ENCODE assay signal across 8 cellular contexts in the genomic region with DNA sequence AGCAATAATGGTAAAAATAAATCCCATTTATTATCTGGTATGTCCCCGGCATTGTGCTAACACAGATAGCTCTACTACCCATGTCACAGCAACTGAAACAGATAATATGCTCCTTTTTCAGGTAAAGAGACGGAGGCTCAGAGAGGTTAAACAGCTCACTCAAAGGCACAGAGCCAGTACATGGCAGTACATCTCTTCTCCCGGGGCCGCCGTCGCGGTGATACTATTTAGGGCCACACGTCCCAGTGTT. TPM values are rescaled to one million over a fixed set of nuclear protein-coding genes. Genes with fewer than 3 reads are reported as not detected.
DNase-seq lines count a peak whose midpoint lies in the region; TF ChIP-seq lines count a peak whose summit lies in the region.

No MANE protein-coding gene starts in this region.

- H2AFZ ChIP-seq in OCI-LY7 (ENCODE audit: low read length) = peak overlapping the region; percentile 86

- 9 to 11% methylated on average over 7 to 8 of the region's 8 CpGs for WGBS in esophagus squamous epithelium, 2 donors

- H3K27ac ChIP-seq in OCI-LY7 (ENCODE audit: low read depth, low read length, poor library complexity, severe bottlenecking) (peak overlapping the region; percentile 77), esophagus squamous epithelium (peak overlapping the region; percentile 84 to 97 (median 94))

- H3K36me3 ChIP-seq in OCI-LY7 (ENCODE audit: insufficient read depth, low read length) (peaks cover 15% of the 10 kb centered on the region), esophagus squamous epithelium (peaks cover 0 to 19% (median 5%) of the 10 kb centered on the region in 3 donors)

- peak overlapping the region; percentile 99 for H3K27ac Mint-ChIP-seq in T-helper 1 cell treated with Interleukin-12 subunit alpha and Interleukin-12 subunit beta and Interleukin-4 antibody, amounts not matched to agents 30 μg/mL and 1 μg/mL, for 36 hours

- TF ChIP-seq POLR2A in esophagus squamous epithelium (IDR thresholded peaks at IDR 0.05) = no peak

- CTCF ChIA-PET in OCI-LY7 (lab: Charles Lee; ENCODE audit: unreplicated experiment) = no interaction called here

- H3K4me1 ChIP-seq in OCI-LY7 (ENCODE audit: insufficient read depth, low read length, poor library complexity, severe bottlenecking) (peaks cover 27% of the 10 kb centered on the region), esophagus squamous epithelium (peaks cover 4 to 36% (median 12%) of the 10 kb centered on the region in 3 donors)

- no peaks in the 10 kb centered on the region for H3K9me3 ChIP-seq in OCI-LY7 (ENCODE audit: low read length)
- no peaks in the 10 kb centered on the region for H3K9me3 ChIP-seq in esophagus squamous epithelium

- intact Hi-C loops in OCI-LY7 (cut with micrococcal nuclease; ENCODE audit: unreplicated experiment) (loop anchor here (5.0 to 10.0 kb wide), 2 partner anchors 797 to 1120 kb away; partner anchors contain the start of genes CDCA7, DCAF17 and METTL8), esophagus squamous epithelium (cut with DNase I) (no loop called here)

- peaks cover 59% of the 10 kb centered on the region for H3K4me1 Mint-ChIP-seq in T-helper 1 cell treated with Interleukin-12 subunit alpha and Interleukin-12 subunit beta and Interleukin-4 antibody, amounts not matched to agents 30 μg/mL and 1 μg/mL, for 36 hours (ENCODE audit: low read depth)

- POLR2A ChIA-PET in OCI-LY7 (lab: Charles Lee) = interaction anchor here (1.0 to 1.2 kb wide), 4 partner anchors 9 to 82 kb away, joined by 3 to 4 read pairs (median 3); no protein-coding TSS in a partner anchor

- no peaks in the 10 kb centered on the region for H3K9me3 Mint-ChIP-seq in T-helper 1 cell treated with Interleukin-12 subunit alpha and Interleukin-12 subunit beta and Interleukin-4 antibody, amounts not matched to agents 30 μg/mL and 1 μg/mL, for 36 hours

- DNase-seq in T-helper 1 cell (no peak), OCI-LY7 (ENCODE audit: low spot score) (no peak), esophagus squamous epithelium (lab: John Stamatoyannopoulos, UW) (no peak), skeletal muscle cell (ENCODE audit: low read depth) (no peak), NCI-H748 (lab: John Stamatoyannopoulos, UW; ENCODE audit: unreplicated experiment) (no peak), NCI-H1105 treated with DMSO at 0.1 percent for 48 hours (lab: John Stamatoyannopoulos, UW) (no peak), inferior parietal cortex (ENCODE audit: extremely low spot score) (no peak)

- peak overlapping the region; percentile 99 for H3K4me3 Mint-ChIP-seq in T-helper 1 cell treated with Interleukin-12 subunit alpha and Interleukin-12 subunit beta and Interleukin-4 antibody, amounts not matched to agents 30 μg/mL and 1 μg/mL, for 36 hours

- no peak for TF ChIP-seq CTCF in OCI-LY7 (conservative IDR thresholded peaks at IDR 0.05; ENCODE audit: low read length)
- no peak for TF ChIP-seq CTCF in esophagus squamous epithelium (IDR thresholded peaks at IDR 0.05)

- H3K9me2 ChIP-seq in OCI-LY7 (ENCODE audit: insufficient read depth, low read length) = no peaks in the 10 kb centered on the region

- H3K36me3 Mint-ChIP-seq in T-helper 1 cell treated with Interleukin-12 subunit alpha and Interleukin-12 subunit beta and Interleukin-4 antibody, amounts not matched to agents 30 μg/mL and 1 μg/mL, for 36 hours (ENCODE audit: low read depth) = peaks cover 22% of the 10 kb centered on the region

- BruUV-seq in OCI-LY7 (replicated peaks; lab: Mats Ljungman, UMichigan) = no TSS peak

- no peaks in the 10 kb centered on the region for H3K27me3 Mint-ChIP-seq in T-helper 1 cell treated with Interleukin-12 subunit alpha and Interleukin-12 subunit beta and Interleukin-4 antibody, amounts not matched to agents 30 μg/mL and 1 μg/mL, for 36 hours (ENCODE audit: low read depth)

- no peaks in the 10 kb centered on the region for H3K27me3 ChIP-seq in esophagus squamous epithelium

- H3K79me2 ChIP-seq in OCI-LY7 (ENCODE audit: insufficient read depth, low read depth, low read length) = peaks cover 28% of the 10 kb centered on the region; the same call in 1 of the 2 replicates

- peak overlapping the region; percentile 68 for H3K4me2 ChIP-seq in OCI-LY7 (ENCODE audit: low read length)

- no peaks in the 10 kb centered on the region for H4K20me1 ChIP-seq in OCI-LY7 (ENCODE audit: insufficient read depth, low read length)

- H3K4me3 ChIP-seq in OCI-LY7 (ENCODE audit: low read depth, low read length, poor library complexity, severe bottlenecking) (peak overlapping the region; percentile 90), esophagus squamous epithelium (peak overlapping the region; percentile 67 to 90 (median 76)), skeletal muscle cell (ENCODE audit: low read depth, low read length) (peak overlapping the region; percentile 77)

RNA-seq across cellular contexts. Expression of gene PDK1, which starts 0.7 kb away (rescaled TPM):
- 26.0 and 29.3 TPM in 2 replicates for total RNA-seq in OCI-LY7 (2014; rRNA removed; shearing (Covaris generic))
- total RNA-seq in OCI-LY7 (2022) (42.4 and 43.8 TPM in 2 replicates), esophagus squamous epithelium (10 to 100 TPM; 10.3 to 21.4 (median 16.7) TPM)
